In genomic region chr10:99983280-99983988, GRCh38 we compare ENCODE assay signal across 1 cellular context.
A peak's percentile ranks its signal among the peaks of the same experiment; 100 is the strongest.
TF ChIP-seq lines count a peak whose summit lies in the region.

No MANE protein-coding gene starts in this region.

TF ChIP-seq in SK-N-SH, 30 proteins besides CTCF, POLR2A, EP300 and RAD21 (continued from another document):
- TF ChIP-seq REST (IDR thresholded peaks at IDR 0.05; ENCODE audit: low read depth, low read length) (peak; percentile 13; the same call in 1 of the 2 replicates), SIN3A (IDR thresholded peaks at IDR 0.05; ENCODE audit: borderline replicate concordance, low read depth, low read length) (peak; percentile 23; the same call in 1 of the 2 replicates), EZH2phosphoT487 (IDR thresholded peaks at IDR 0.05; ENCODE audit: borderline replicate concordance, low read depth) (no peak), NRF1 (IDR thresholded peaks at IDR 0.05; ENCODE audit: low read depth, low read length) (no peak), IRF3 (IDR thresholded peaks at IDR 0.05; ENCODE audit: low read depth, low read length) (no peak)
TF ChIP-seq in SK-N-SH: peak in this region for 14.
